In the genomic region with DNA sequence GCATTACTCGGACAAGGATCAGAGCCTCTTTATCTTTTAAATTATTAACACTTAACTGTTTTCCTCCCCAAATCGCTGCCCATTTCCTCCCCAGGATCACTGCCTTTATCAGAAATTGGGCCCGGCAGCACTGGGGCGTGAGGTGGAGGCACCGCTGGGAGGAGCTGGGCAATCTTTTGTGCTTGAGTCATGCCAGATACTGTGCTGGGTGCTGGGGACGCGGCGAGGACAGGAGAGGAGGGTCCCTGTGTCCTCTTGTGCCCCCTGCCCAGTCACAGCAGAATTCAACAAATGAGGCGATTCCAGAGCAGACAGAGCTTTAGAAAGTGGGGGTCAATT, we compare ENCODE assay signal across 9 cellular contexts.
A peak's percentile ranks its signal among the peaks of the same experiment; 100 is the strongest.
DNase-seq lines count a peak whose midpoint lies in the region; ATAC-seq, FAIRE-seq and TF ChIP-seq lines count a peak whose summit lies in the region.
"Had no signal": no experiment of that assay in that cellular context is flagged by ENCODE, and none has a peak within 500 bp of the region (broad histone marks: within the 10 kb centered on the region; RNA-seq: fewer than 3 reads in every experiment).

No MANE protein-coding gene starts in this region.

- peaks cover 9% of the 10 kb centered on the region for H3K4me1 Mint-ChIP-seq in activated naive CD4-positive, alpha-beta T cell treated with anti-CD3 and anti-CD28 coated beads, Interleukin-2, amount 50 U/mL, for 24 hours
- H3K4me1 Mint-ChIP-seq in dendritic cell treated with granulocyte-macrophage colony-stimulating factor and Interleukin-4, amounts not matched to agents 40 ng/mL and 50 ng/mL, for 4 days (ENCODE audit: low read depth) = peaks cover 17% of the 10 kb centered on the region
- H3K4me1 Mint-ChIP-seq in memory B cell = peaks cover 3% of the 10 kb centered on the region

- H3K36me3 Mint-ChIP-seq in activated naive CD4-positive, alpha-beta T cell treated with anti-CD3 and anti-CD28 coated beads, Interleukin-2, amount 50 U/mL, for 24 hours = no peaks in the 10 kb centered on the region
- H3K36me3 Mint-ChIP-seq in dendritic cell treated with granulocyte-macrophage colony-stimulating factor and Interleukin-4, amounts not matched to agents 40 ng/mL and 50 ng/mL, for 4 days (ENCODE audit: low read depth) = no peaks in the 10 kb centered on the region
- no peaks in the 10 kb centered on the region for H3K36me3 Mint-ChIP-seq in memory B cell

- peaks cover 5% of the 10 kb centered on the region for H3K27me3 Mint-ChIP-seq in activated naive CD4-positive, alpha-beta T cell treated with anti-CD3 and anti-CD28 coated beads, Interleukin-2, amount 50 U/mL, for 24 hours
- H3K27me3 Mint-ChIP-seq in dendritic cell treated with granulocyte-macrophage colony-stimulating factor and Interleukin-4, amounts not matched to agents 40 ng/mL and 50 ng/mL, for 4 days = peaks cover 11% of the 10 kb centered on the region
- peaks cover 4% of the 10 kb centered on the region for H3K27me3 Mint-ChIP-seq in memory B cell

- no peak for ATAC-seq in memory B cell (ENCODE audit: low read depth)

- TF ChIP-seq POLR2A in vagina (IDR thresholded peaks at IDR 0.05) = no peak

- TF ChIP-seq CTCF in vagina (IDR thresholded peaks at IDR 0.05) = no peak

- no peak for DNase-seq in activated naive CD4-positive, alpha-beta T cell treated with anti-CD3 and anti-CD28 coated beads, Interleukin-2, amount 50 U/mL, for 16 hours
- no peak for DNase-seq in memory B cell (ENCODE audit: low spot score in 2 of 2)
- no peak for DNase-seq in vagina (ENCODE audit: extremely low spot score in 2 of 2)
- no peak for DNase-seq in G401 (ENCODE audit: low spot score)
- no peak for DNase-seq in HTR-8/SVneo (ENCODE audit: insufficient read length, low spot score)
- no peak for DNase-seq in stimulated activated CD4-positive, alpha-beta T cell treated with anti-CD3 and anti-CD28 coated beads, Interleukin-12 subunit alpha, Interleukin-12 subunit beta, amount 100 ng/mL, for 4 hours

- no peaks in the 10 kb centered on the region for H3K9me3 ChIP-seq in vagina

- peak overlapping the region; percentile 44 for H3K4me3 Mint-ChIP-seq in activated naive CD4-positive, alpha-beta T cell treated with anti-CD3 and anti-CD28 coated beads, Interleukin-2, amount 50 U/mL, for 24 hours
- H3K4me3 Mint-ChIP-seq in dendritic cell treated with granulocyte-macrophage colony-stimulating factor and Interleukin-4, amounts not matched to agents 40 ng/mL and 50 ng/mL, for 4 days = peak overlapping the region; percentile 76
- H3K4me3 Mint-ChIP-seq in memory B cell = peak overlapping the region; percentile 32

- H3K36me3 ChIP-seq in vagina = no peaks in the 10 kb centered on the region

- no peaks in the 10 kb centered on the region for H3K27me3 ChIP-seq in vagina

- H3K4me1 ChIP-seq in vagina = peaks cover 15% of the 10 kb centered on the region

- peak overlapping the region; percentile 75 for H3K27ac ChIP-seq in vagina

- no peak overlapping the region for H3K27ac Mint-ChIP-seq in activated naive CD4-positive, alpha-beta T cell treated with anti-CD3 and anti-CD28 coated beads, Interleukin-2, amount 50 U/mL, for 24 hours
- H3K27ac Mint-ChIP-seq in dendritic cell treated with granulocyte-macrophage colony-stimulating factor and Interleukin-4, amounts not matched to agents 40 ng/mL and 50 ng/mL, for 4 days = no peak overlapping the region
- H3K27ac Mint-ChIP-seq in memory B cell = no peak overlapping the region

- in situ Hi-C loops in G401 (cut with HindIII; ENCODE audit: low sequenced_read_pairs) = no loop called here

- no peak for FAIRE-seq in HTR-8/SVneo (lab: Jason Lieb, UNC)
- FAIRE-seq: RCC 7860 had no signal

- H3K4me3 ChIP-seq in vagina = peak overlapping the region; percentile 55 to 59

- intact Hi-C loops in dendritic cell treated with granulocyte-macrophage colony-stimulating factor and Interleukin-4, amounts not matched to agents 40 ng/mL and 50 ng/mL, for 4 days (cut with micrococcal nuclease) = no loop called here
- intact Hi-C loops in vagina (cut with DNase I) = no loop called here

- H3K9me3 Mint-ChIP-seq in activated naive CD4-positive, alpha-beta T cell treated with anti-CD3 and anti-CD28 coated beads, Interleukin-2, amount 50 U/mL, for 24 hours = no peaks in the 10 kb centered on the region
- H3K9me3 Mint-ChIP-seq in dendritic cell treated with granulocyte-macrophage colony-stimulating factor and Interleukin-4, amounts not matched to agents 40 ng/mL and 50 ng/mL, for 4 days = no peaks in the 10 kb centered on the region
- peaks cover 5% of the 10 kb centered on the region for H3K9me3 Mint-ChIP-seq in memory B cell
